15 cellular contexts compared by ENCODE assay signal in the genomic region with DNA sequence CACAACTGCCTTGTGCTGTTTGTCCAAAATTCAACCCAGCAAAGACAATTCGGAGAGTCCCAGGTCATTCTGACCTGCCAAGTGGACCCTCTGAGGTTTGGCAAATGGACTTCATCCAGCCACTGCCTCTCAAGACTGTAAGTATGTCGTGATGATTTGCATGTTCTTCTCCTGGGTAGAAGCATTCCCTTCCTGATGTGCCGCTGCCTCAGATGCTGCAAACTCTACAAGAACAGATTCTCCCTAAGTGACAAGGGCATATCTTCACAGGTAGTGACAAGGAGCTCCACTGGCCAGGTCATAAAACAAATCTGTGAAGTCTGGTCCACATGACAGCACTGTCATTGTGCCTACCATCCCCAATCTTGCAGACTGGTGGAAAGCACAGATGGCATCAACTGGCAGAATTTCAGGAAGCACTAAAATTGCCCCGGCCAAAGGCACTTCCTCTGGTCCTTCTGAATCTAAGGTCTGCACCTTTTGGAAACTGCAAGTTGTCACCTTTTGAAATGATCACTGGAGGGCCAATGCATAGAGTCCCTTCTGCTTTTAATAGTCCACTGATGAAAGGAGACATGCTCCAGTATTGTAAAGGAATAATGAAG.
"Had no signal": no experiment of that assay in that cellular context is flagged by ENCODE, and none has a peak within 500 bp of the region (broad histone marks: within the 10 kb centered on the region; RNA-seq: fewer than 3 reads in every experiment).

No MANE protein-coding gene starts in this region.

- DNase-seq: activated CD4-positive, alpha-beta T cell treated with anti-CD3 and anti-CD28 coated beads for 36 hours; activated CD8-positive, alpha-beta T cell treated with anti-CD3 and anti-CD28 coated beads for 36 hours; activated naive CD4-positive, alpha-beta T cell treated with Interleukin-2 at 50 U/mL for 16 hours; anterior cingulate cortex; brain microvascular endothelial cell; gastrocnemius medialis; midbrain; stimulated activated naive CD8-positive, alpha-beta T cell treated with anti-CD3 and anti-CD28 coated beads, Interleukin-15, Interleukin-2, amounts not matched to agents 100 U/mL and 50 U/mL, for 24 hours; SW 1271; T-helper 9 cell had no signal

- H3K27ac Mint-ChIP-seq: activated CD4-positive, alpha-beta T cell treated with anti-CD3 and anti-CD28 coated beads for 36 hours; activated CD8-positive, alpha-beta T cell treated with anti-CD3 and anti-CD28 coated beads for 36 hours; activated T-helper 17 cell treated with anti-CD3 and anti-CD28 coated beads, Interleukin-2, amount 50 U/mL, for 72 hours; dendritic cell treated with granulocyte-macrophage colony-stimulating factor and Interleukin-4, amounts not matched to agents 40 ng/mL and 50 ng/mL, for 4 days had no signal

- H3K27me3 Mint-ChIP-seq: activated CD4-positive, alpha-beta T cell treated with anti-CD3 and anti-CD28 coated beads for 36 hours; activated T-helper 17 cell treated with anti-CD3 and anti-CD28 coated beads, Interleukin-2, amount 50 U/mL, for 72 hours had no signal

- H3K27ac ChIP-seq: brain microvascular endothelial cell, gastrocnemius medialis, heart left ventricle, suprapubic skin had no signal

- H3K4me1 Mint-ChIP-seq: activated CD4-positive, alpha-beta T cell treated with anti-CD3 and anti-CD28 coated beads for 36 hours had no signal

- ATAC-seq: activated CD4-positive, alpha-beta T cell treated with anti-CD3 and anti-CD28 coated beads for 36 hours; activated CD8-positive, alpha-beta T cell treated with anti-CD3 and anti-CD28 coated beads for 36 hours; activated T-helper 17 cell treated with anti-CD3 and anti-CD28 coated beads, Interleukin-2, amount 50 U/mL, for 72 hours; gastrocnemius medialis; heart left ventricle; sciatic nerve; stimulated activated naive CD8-positive, alpha-beta T cell treated with anti-CD3 and anti-CD28 coated beads, Interleukin-15, Interleukin-2, amounts not matched to agents 100 U/mL and 50 U/mL, for 24 hours had no signal

- H3K4me3 ChIP-seq: gastrocnemius medialis, heart left ventricle, suprapubic skin had no signal

- H3K9me3 ChIP-seq: gastrocnemius medialis, heart left ventricle, suprapubic skin had no signal

- H3K4me3 Mint-ChIP-seq: activated CD4-positive, alpha-beta T cell treated with anti-CD3 and anti-CD28 coated beads for 36 hours; activated CD8-positive, alpha-beta T cell treated with anti-CD3 and anti-CD28 coated beads for 36 hours; activated T-helper 17 cell treated with anti-CD3 and anti-CD28 coated beads, Interleukin-2, amount 50 U/mL, for 72 hours; dendritic cell treated with granulocyte-macrophage colony-stimulating factor and Interleukin-4, amounts not matched to agents 40 ng/mL and 50 ng/mL, for 4 days had no signal

- H3K4me1 ChIP-seq: gastrocnemius medialis, suprapubic skin had no signal
